In the genomic region with DNA sequence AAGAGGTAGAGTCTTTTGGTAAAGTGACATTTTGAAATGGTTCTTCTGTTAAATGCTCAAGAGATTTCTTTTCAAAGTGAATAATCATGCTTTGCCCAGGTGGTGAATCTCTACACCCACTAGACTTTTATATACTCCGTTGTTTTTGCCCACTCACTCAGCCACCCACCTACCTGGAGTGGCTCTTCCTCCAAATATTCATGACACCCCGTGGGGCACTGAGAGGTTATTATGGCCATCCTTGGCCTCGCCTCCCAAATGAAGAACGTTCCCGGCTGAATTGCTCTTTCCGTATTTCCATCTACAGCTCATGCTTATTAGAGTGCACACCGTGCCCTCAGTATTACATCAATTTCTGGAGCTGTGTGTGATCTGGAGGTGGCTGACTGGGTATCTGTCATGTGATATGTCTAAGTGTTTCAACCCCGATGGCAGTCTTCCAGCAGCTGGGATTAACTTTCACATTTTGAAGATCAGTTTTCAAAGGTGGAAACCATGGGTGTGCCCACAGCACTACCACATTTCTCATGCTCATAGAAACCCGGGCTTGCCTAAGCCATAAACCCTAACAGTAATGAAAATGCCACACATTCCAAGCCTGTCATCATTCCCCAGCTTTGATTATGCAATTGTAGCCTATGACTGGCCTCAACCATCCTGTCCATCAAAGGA, we compare ENCODE assay signal across 11 cellular contexts.
DNase-seq lines count a peak whose midpoint lies in the region; ATAC-seq and TF ChIP-seq lines count a peak whose summit lies in the region.
"Had no signal": no experiment of that assay in that cellular context is flagged by ENCODE, and none has a peak within 500 bp of the region (broad histone marks: within the 10 kb centered on the region; RNA-seq: fewer than 3 reads in every experiment).

No MANE protein-coding gene starts in this region.

- no peak for TF ChIP-seq POLR2A in gastroesophageal sphincter (IDR thresholded peaks at IDR 0.05)

- TF ChIP-seq EP300 in gastroesophageal sphincter (IDR thresholded peaks at IDR 0.05): no peak

- WGBS in gastroesophageal sphincter (ENCODE audit: low coverage in 1 of 2), 2 donors: 87 to 100% methylated on average over 6 to 8 of the region's 9 CpGs

- no peaks in the 10 kb centered on the region for H3K36me3 ChIP-seq in gastroesophageal sphincter

- peak overlapping the region; percentile 67 for H3K27ac ChIP-seq in RWPE1
- no peak overlapping the region for H3K27ac ChIP-seq in gastroesophageal sphincter
- H3K27ac ChIP-seq: parathyroid adenoma had no signal

- POLR2A ChIA-PET in AG04449 (lab: Yijun Ruan, JAX) (no interaction called here), RWPE1 (lab: Yijun Ruan, JAX; ENCODE audit: low non-redundant PET) (no interaction called here)

- no peaks in the 10 kb centered on the region for H3K9me3 ChIP-seq in gastroesophageal sphincter

- CTCF ChIA-PET in AG04449 (lab: Yijun Ruan, JAX): no interaction called here
- CTCF ChIA-PET in RWPE1 (lab: Yijun Ruan, JAX): no interaction called here

- H3K9me3 Mint-ChIP-seq in glutamatergic neuron (ENCODE audit: unreplicated experiment) (no peaks in the 10 kb centered on the region), CD14-positive monocyte (peaks cover 0 to 12% (median 0%) of the 10 kb centered on the region in 7 donors)

- H3K4me1 ChIP-seq in gastroesophageal sphincter: no peaks in the 10 kb centered on the region
- H3K4me1 ChIP-seq: parathyroid adenoma had no signal

- H3K27me3 Mint-ChIP-seq in glutamatergic neuron (ENCODE audit: unreplicated experiment) (no peaks in the 10 kb centered on the region), CD14-positive monocyte (ENCODE audit: low read depth in 3 of 3) (peaks cover 0 to 2% (median 0%) of the 10 kb centered on the region in 3 donors)
- H3K27me3 Mint-ChIP-seq: CD4-positive, CD25-positive, alpha-beta regulatory T cell had no signal

- intact Hi-C loops in CD14-positive monocyte (cut with micrococcal nuclease): no loop called here

- DNase-seq in AG04449 (ENCODE audit: low read depth, low spot score) (peak; percentile 33), HS-5 (ENCODE audit: low read depth) (peak; percentile 97), RWPE1 (ENCODE audit: low spot score) (peak; percentile 80), iris pigment epithelial cell (ENCODE audit: low read depth) (peak; percentile 92), glutamatergic neuron (no peak), CD14-positive monocyte (ENCODE audit: low spot score) (no peak)
- DNase-seq: CD4-positive, CD25-positive, alpha-beta regulatory T cell; Right ventricle myocardium superior had no signal

- no peak overlapping the region for H3K4me3 Mint-ChIP-seq in glutamatergic neuron (ENCODE audit: unreplicated experiment)
- no peak overlapping the region for H3K4me3 Mint-ChIP-seq in CD14-positive monocyte
- H3K4me3 Mint-ChIP-seq: CD4-positive, CD25-positive, alpha-beta regulatory T cell had no signal

- TF ChIP-seq CTCF in AG04449 (IDR thresholded peaks at IDR 0.05; ENCODE audit: insufficient read depth, low read length, missing control alignments) (no peak), RWPE1 (conservative IDR thresholded peaks at IDR 0.05; ENCODE audit: low read depth) (no peak), glutamatergic neuron (IDR thresholded peaks at IDR 0.05; ENCODE audit: partially characterized antibody, unreplicated experiment) (no peak), CD14-positive monocyte (IDR thresholded peaks at IDR 0.05) (no peak), gastroesophageal sphincter (IDR thresholded peaks at IDR 0.05) (no peak)

- no peaks in the 10 kb centered on the region for H3K27me3 ChIP-seq in gastroesophageal sphincter

- H3K4me3 ChIP-seq in AG04449 (ENCODE audit: low read depth, low read length) (no peak overlapping the region), gastroesophageal sphincter (no peak overlapping the region)

- H3K27ac Mint-ChIP-seq in glutamatergic neuron (ENCODE audit: unreplicated experiment): no peak overlapping the region
- H3K27ac Mint-ChIP-seq in CD14-positive monocyte: peak overlapping the region in 2 of 7 donors; percentile 4 to 27

- H3K4me1 Mint-ChIP-seq in glutamatergic neuron (ENCODE audit: low read depth, unreplicated experiment) (no peaks in the 10 kb centered on the region), CD14-positive monocyte (no peaks in the 10 kb centered on the region)
- H3K4me1 Mint-ChIP-seq: CD4-positive, CD25-positive, alpha-beta regulatory T cell had no signal

- ATAC-seq in gastroesophageal sphincter (no peak), GM19351 (IDR thresholded peaks at IDR 0.05; ENCODE audit: unreplicated experiment) (no peak)

- H3K36me3 Mint-ChIP-seq in glutamatergic neuron (ENCODE audit: unreplicated experiment) (peaks cover 5% of the 10 kb centered on the region), CD14-positive monocyte (no peaks in the 10 kb centered on the region)
- H3K36me3 Mint-ChIP-seq: CD4-positive, CD25-positive, alpha-beta regulatory T cell had no signal

Comparison
In these comparisons a context has a peak if more than half of its experiments do, and no peak if none do; other contexts are left out.
1. DNase-seq: peak in AG04449 (single experiment), HS-5 (single experiment), RWPE1 (single experiment) and iris pigment epithelial cell (single experiment); none in glutamatergic neuron (single experiment) and CD14-positive monocyte (single experiment).